In the genomic region with DNA sequence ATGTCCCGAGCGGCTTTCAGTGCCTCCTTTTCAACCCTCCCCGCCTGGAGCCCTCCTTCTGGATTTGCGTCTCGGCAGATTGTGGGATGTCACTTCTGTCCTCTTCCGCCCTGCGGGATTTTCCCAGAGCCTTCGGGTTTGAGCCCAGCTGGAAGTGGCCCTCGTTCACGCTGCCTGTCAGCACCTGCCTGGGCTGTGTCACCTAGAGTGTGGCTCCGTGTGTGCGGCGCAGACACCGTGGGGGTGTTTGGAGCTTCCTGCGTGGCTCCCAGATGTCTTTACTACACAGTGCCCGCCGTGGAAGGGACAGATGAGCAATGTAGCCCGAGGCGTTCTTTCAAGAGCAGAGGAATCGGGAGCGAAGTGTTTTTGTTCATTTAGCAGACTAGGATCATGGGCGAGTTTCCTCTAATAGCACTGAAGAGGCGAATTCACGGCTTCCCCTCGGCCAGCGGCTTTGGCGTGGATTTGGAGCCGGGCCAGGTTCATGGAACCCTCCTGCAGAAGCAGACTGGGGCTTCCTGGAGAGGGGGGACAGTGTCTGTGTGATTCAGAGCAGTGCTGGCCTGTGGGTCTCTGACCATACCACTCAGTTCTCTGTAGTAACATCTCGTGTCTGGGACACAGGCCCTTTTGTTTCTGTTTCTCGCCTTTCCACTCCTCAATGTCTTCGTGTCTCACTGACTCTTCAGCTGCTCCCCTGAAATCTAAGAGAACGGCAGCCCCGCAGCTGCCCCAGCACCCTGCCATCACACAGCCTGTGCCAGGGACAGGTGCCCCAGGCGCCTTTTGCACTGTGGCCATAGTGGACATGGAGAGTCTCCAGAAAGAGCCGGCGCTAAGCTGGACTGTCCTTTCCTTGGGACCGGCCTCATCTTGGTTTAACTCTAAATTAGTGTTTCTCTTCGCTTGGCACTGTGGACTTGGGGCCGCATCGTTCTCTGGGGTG, we compare ENCODE assay signal across 10 cellular contexts.
DNase-seq lines count a peak whose midpoint lies in the region; ATAC-seq and TF ChIP-seq lines count a peak whose summit lies in the region.
"Had no signal": no experiment of that assay in that cellular context is flagged by ENCODE, and none has a peak within 500 bp of the region (broad histone marks: within the 10 kb centered on the region; RNA-seq: fewer than 3 reads in every experiment).

No MANE protein-coding gene starts in this region.

- peak overlapping the region in 1 of 2 donors; percentile 72 for H3K27ac Mint-ChIP-seq in activated naive CD4-positive, alpha-beta T cell treated with anti-CD3 and anti-CD28 coated beads, Interleukin-2, amount 50 U/mL, for 72 hours
- H3K27ac Mint-ChIP-seq: activated CD8-positive, alpha-beta T cell treated with anti-CD3 and anti-CD28 coated beads for 36 hours had no signal

- no peaks in the 10 kb centered on the region for H3K9me3 Mint-ChIP-seq in activated naive CD4-positive, alpha-beta T cell treated with anti-CD3 and anti-CD28 coated beads, Interleukin-2, amount 50 U/mL, for 72 hours
- H3K9me3 Mint-ChIP-seq: activated CD8-positive, alpha-beta T cell treated with anti-CD3 and anti-CD28 coated beads for 36 hours had no signal

- no peak for TF ChIP-seq CTCF in fibroblast of pulmonary artery (IDR thresholded peaks at IDR 0.05; ENCODE audit: low read length, missing control alignments)

- ATAC-seq in HG03135 (IDR thresholded peaks at IDR 0.05; ENCODE audit: unreplicated experiment) (no peak), GM18858 (IDR thresholded peaks at IDR 0.05; ENCODE audit: unreplicated experiment) (no peak)
- no peak for ATAC-seq in activated naive CD4-positive, alpha-beta T cell treated with anti-CD3 and anti-CD28 coated beads, Interleukin-2, amount 50 U/mL, for 72 hours
- ATAC-seq: activated CD8-positive, alpha-beta T cell treated with anti-CD3 and anti-CD28 coated beads for 36 hours had no signal

- intact Hi-C loops in posterior cingulate gyrus (cut with DNase I), result no loop called here

- H3K4me3 ChIP-seq in fibroblast of pulmonary artery (replicated peaks; ENCODE audit: low read depth, low read length), result no peak overlapping the region

- DNase-seq in DMS79 (lab: John Stamatoyannopoulos, UW) (peak; percentile 57), SK-MEL-5 (ENCODE audit: low read depth, low spot score) (peak; percentile 45), fibroblast of pulmonary artery (ENCODE audit: low read depth) (peak; percentile 54), posterior cingulate gyrus (peak; percentile 44 to 96 (median 74))
- no peak for DNase-seq in activated effector memory CD4-positive, alpha-beta T cell treated with Interleukin-2 at 50 U/mL for 16 hours
- DNase-seq in activated naive CD4-positive, alpha-beta T cell treated with anti-CD3 and anti-CD28 coated beads, Interleukin-2, amount 50 U/mL, for 72 hours (ENCODE audit: low spot score in 2 of 2), result no peak
- DNase-seq: activated CD8-positive, alpha-beta T cell treated with anti-CD3 and anti-CD28 coated beads for 36 hours; stimulated activated CD4-positive, alpha-beta T cell treated with anti-CD3 and anti-CD28 coated beads, Interleukin-1b, Interleukin-23, amount 100 ng/mL, for 48 hours had no signal

- in situ Hi-C loops in SK-MEL-5 (cut with HindIII; ENCODE audit: low pct_unique_long_range_greater_than_20kb, low sequenced_read_pairs), result no loop called here

- no peaks in the 10 kb centered on the region for H3K36me3 Mint-ChIP-seq in activated naive CD4-positive, alpha-beta T cell treated with anti-CD3 and anti-CD28 coated beads, Interleukin-2, amount 50 U/mL, for 72 hours

Comparison
In these comparisons a context has a peak if more than half of its experiments do, and no peak if none do; other contexts are left out.
1. DNase-seq: peak in DMS79 (single experiment), SK-MEL-5 (single experiment), fibroblast of pulmonary artery (single experiment) and posterior cingulate gyrus (10 of 10); none in activated effector memory CD4-positive, alpha-beta T cell treated with Interleukin-2 at 50 U/mL for 16 hours (single experiment) and activated naive CD4-positive, alpha-beta T cell treated with anti-CD3 and anti-CD28 coated beads, Interleukin-2, amount 50 U/mL, for 72 hours (0 of 2).